Comparison of ENCODE assay signal across 19 cellular contexts in the genomic region with DNA sequence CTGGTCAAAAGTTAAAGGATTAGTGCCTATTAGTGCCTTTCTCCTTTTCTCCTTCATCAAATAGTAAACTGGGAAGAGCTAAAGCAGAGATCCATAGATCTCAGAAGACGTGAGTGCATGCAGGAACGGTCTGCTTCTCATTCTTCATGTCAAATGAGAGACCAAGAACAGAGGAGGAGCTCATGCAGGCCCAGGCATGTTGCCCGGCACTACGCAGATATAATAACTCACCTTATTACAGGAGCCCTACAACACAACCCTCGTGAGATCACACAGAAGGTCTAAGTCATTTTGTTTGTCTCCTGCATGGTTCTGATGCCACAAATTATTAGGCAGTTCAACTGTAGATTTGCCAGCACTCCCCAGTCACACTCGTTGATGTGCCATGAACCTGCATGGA.
DNase-seq lines count a peak whose midpoint lies in the region; ATAC-seq, FAIRE-seq and TF ChIP-seq lines count a peak whose summit lies in the region.
"Had no signal": no experiment of that assay in that cellular context is flagged by ENCODE, and none has a peak within 500 bp of the region (broad histone marks: within the 10 kb centered on the region; RNA-seq: fewer than 3 reads in every experiment).

No MANE protein-coding gene starts in this region.

- no peaks in the 10 kb centered on the region for H3K27me3 ChIP-seq in RWPE2 (ENCODE audit: insufficient read depth, poor library complexity, severe bottlenecking)
- H3K27me3 ChIP-seq in foreskin keratinocyte, result no peaks in the 10 kb centered on the region
- no peaks in the 10 kb centered on the region for H3K27me3 ChIP-seq in neuronal stem cell (ENCODE audit: control insufficient read depth in 3 of 3, insufficient read depth in 3 of 3, low read depth in 1 of 3, low read length in 3 of 3)

- H3K36me3 ChIP-seq in RWPE2 (ENCODE audit: low read depth) (no peaks in the 10 kb centered on the region), neuronal stem cell (replicated peaks in 1 of 2; ENCODE audit: control insufficient read depth in 2 of 2, insufficient read depth in 2 of 2, low read length in 2 of 2) (no peaks in the 10 kb centered on the region)

- no peak overlapping the region for H2BK120ac ChIP-seq in neuronal stem cell (ENCODE audit: low read depth, low read length)

- H2AFZ ChIP-seq in neuronal stem cell (ENCODE audit: low read length), result peak overlapping the region; percentile 43

- no peak overlapping the region for H2BK15ac ChIP-seq in neuronal stem cell (ENCODE audit: low read length)

- H3K4me1 ChIP-seq in RWPE2 (ENCODE audit: insufficient read depth, poor library complexity, severe bottlenecking), result peaks cover 3% of the 10 kb centered on the region
- peaks cover 5% of the 10 kb centered on the region for H3K4me1 ChIP-seq in foreskin keratinocyte
- H3K4me1 ChIP-seq in neuronal stem cell (ENCODE audit: control insufficient read depth in 2 of 2, insufficient read depth in 1 of 2, low read depth in 1 of 2, low read length in 2 of 2), result no peaks in the 10 kb centered on the region
- H3K4me1 ChIP-seq: A549, Caco-2 had no signal

- no peaks in the 10 kb centered on the region for H3K79me1 ChIP-seq in neuronal stem cell (ENCODE audit: low read depth, low read length)

- H3K27ac ChIP-seq in RWPE2 (ENCODE audit: poor library complexity, severe bottlenecking), result no peak overlapping the region
- no peak overlapping the region for H3K27ac ChIP-seq in foreskin keratinocyte
- no peak overlapping the region for H3K27ac ChIP-seq in neuronal stem cell (replicated peaks; ENCODE audit: low read length)
- H3K27ac ChIP-seq: A549, C4-2B had no signal

- H2BK12ac ChIP-seq in neuronal stem cell (ENCODE audit: low read length), result no peak overlapping the region

- H3K4me2 ChIP-seq in neuronal stem cell (ENCODE audit: insufficient read depth, low read length, poor library complexity, severe bottlenecking), result no peak overlapping the region
- H3K4me2 ChIP-seq: A549 had no signal

- no peak overlapping the region for H3K18ac ChIP-seq in neuronal stem cell (ENCODE audit: low read length)

- no peak overlapping the region for H2AK5ac ChIP-seq in neuronal stem cell (ENCODE audit: low read depth, low read length)

- H3K9ac ChIP-seq in neuronal stem cell (ENCODE audit: low read depth, low read length, poor library complexity), result no peak overlapping the region

- H3K14ac ChIP-seq in neuronal stem cell (ENCODE audit: low read length), result no peak overlapping the region

- no peak overlapping the region for H3K23ac ChIP-seq in neuronal stem cell (ENCODE audit: low read depth, low read length, poor library complexity)

- DNase-seq in RWPE2 (ENCODE audit: low spot score), result no peak
- peak; percentile 36 for DNase-seq in SK-N-DZ (ENCODE audit: low spot score)
- DNase-seq in foreskin keratinocyte, result peak in 1 of 2 donors; percentile 75
- no peak for DNase-seq in neuronal stem cell (ENCODE audit: low spot score)
- no peak for DNase-seq in nucleus accumbens (lab: John Stamatoyannopoulos, UW)
- DNase-seq in GM19239 (ENCODE audit: insufficient read length, low spot score), result no peak
- DNase-seq: CD4-positive, alpha-beta T cell; GOT3; H7; HFFc6 had no signal

- FAIRE-seq in GM19239 (lab: Jason Lieb, UNC), result no peak
- FAIRE-seq: A549, D721Med, G401.6, GM12891 had no signal

- ATAC-seq in RWPE2 (ENCODE audit: low read depth) (peak; percentile 33; the same call in 2 of the 3 replicates), foreskin keratinocyte (peak; percentile 88), GM21723 (IDR thresholded peaks at IDR 0.05; ENCODE audit: unreplicated experiment) (no peak), GM19467 (IDR thresholded peaks at IDR 0.05; ENCODE audit: unreplicated experiment) (no peak)
- ATAC-seq: A549, HCT116 had no signal

- no peak for TF ChIP-seq CTCF in RWPE2 (IDR thresholded peaks at IDR 0.05; ENCODE audit: poor library complexity, severe bottlenecking)
- TF ChIP-seq CTCF in foreskin keratinocyte (conservative IDR thresholded peaks at IDR 0.05), result no peak

- H3K4me3 ChIP-seq in RWPE2 (ENCODE audit: severe bottlenecking) (no peak overlapping the region), neuronal stem cell (ENCODE audit: low read length in 2 of 2) (no peak overlapping the region)
- H3K4me3 ChIP-seq: A549 had no signal

- no peaks in the 10 kb centered on the region for H3K9me3 ChIP-seq in RWPE2 (ENCODE audit: severe bottlenecking)
- H3K9me3 ChIP-seq in neuronal stem cell (replicated peaks in 1 of 2; ENCODE audit: control insufficient read depth in 2 of 2, insufficient read depth in 1 of 2, low read depth in 1 of 2, low read length in 2 of 2), result no peaks in the 10 kb centered on the region
- H3K9me3 ChIP-seq: A549, Caco-2 had no signal

- H4K8ac ChIP-seq in neuronal stem cell (ENCODE audit: low read depth, low read length), result no peak overlapping the region

- H2BK5ac ChIP-seq in neuronal stem cell (ENCODE audit: low read length), result no peak overlapping the region

- H3K4ac ChIP-seq in neuronal stem cell (ENCODE audit: low read length), result no peak overlapping the region

- H4K91ac ChIP-seq in neuronal stem cell (ENCODE audit: low read depth, low read length, poor library complexity), result no peak overlapping the region

- WGBS in neuronal stem cell (ENCODE audit: extremely low coverage in 2 of 2, insufficient read length in 2 of 2, insufficient replicate concordance in 1 of 2), 2 donors, result no CpG with 5 or more reads among the region's 6 CpGs

Comparison
In these comparisons a context has a peak if more than half of its experiments do, and no peak if none do; other contexts are left out.
1. ATAC-seq: peak in RWPE2 (single experiment) and foreskin keratinocyte (single experiment); none in GM21723 (single experiment) and GM19467 (single experiment).